Comparison of ENCODE assay signal across 26 cellular contexts in the genomic region with DNA sequence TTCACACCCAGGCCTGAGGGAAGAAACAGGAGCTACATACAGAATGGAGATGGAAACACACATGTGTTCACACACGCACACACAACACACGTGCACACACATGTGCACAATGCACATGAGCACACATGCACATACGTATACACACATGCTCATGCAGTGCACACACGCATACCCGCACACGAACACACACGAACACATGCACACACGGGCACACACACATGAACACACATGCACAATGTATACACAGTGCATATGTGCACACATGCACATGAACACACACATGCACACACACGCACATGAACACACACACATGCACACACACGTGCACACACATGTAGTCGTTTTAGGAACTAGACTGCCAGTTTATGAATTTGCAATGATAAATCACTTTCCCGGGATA. TPM values are rescaled to one million over a fixed set of nuclear protein-coding genes. Genes with fewer than 3 reads are reported as not detected.
DNase-seq lines count a peak whose midpoint lies in the region; ATAC-seq, FAIRE-seq and TF ChIP-seq lines count a peak whose summit lies in the region.
"Had no signal": no experiment of that assay in that cellular context is flagged by ENCODE, and none has a peak within 500 bp of the region (broad histone marks: within the 10 kb centered on the region; RNA-seq: fewer than 3 reads in every experiment).

No MANE protein-coding gene starts in this region.

- no peak overlapping the region for H3K14ac ChIP-seq in H9 (ENCODE audit: insufficient read depth, low read length)

- no peaks in the 10 kb centered on the region for H3K23me2 ChIP-seq in H9 (ENCODE audit: insufficient read length, low read depth, low read length, poor library complexity, severe bottlenecking)

- no peaks in the 10 kb centered on the region for H3K27me3 Mint-ChIP-seq in H9 (ENCODE audit: low read depth)
- no peaks in the 10 kb centered on the region for H3K27me3 Mint-ChIP-seq in stimulated activated naive B cell treated with anti-CD40 and anti-IgM and Interleukin-4, amounts not matched to agents 10 μg/mL and 1 μg/mL and 100 μg/mL, for 72 hours
- H3K27me3 Mint-ChIP-seq: activated CD4-positive, alpha-beta T cell treated with anti-CD3 and anti-CD28 coated beads, Interleukin-2, amount 10 ng/mL, durations not matched to agents 7 days and 5 days had no signal

- no peak overlapping the region for H2BK15ac ChIP-seq in H9 (ENCODE audit: low read depth, low read length)

- DNase-seq in H9 = no peak
- DNase-seq in adrenal gland = no peak
- DNase-seq in fibroblast of lung (ENCODE audit: low read depth in 2 of 2) = no peak
- no peak for DNase-seq in spleen
- DNase-seq in stimulated activated naive B cell treated with anti-CD40 and anti-IgM and Interleukin-4, amounts not matched to agents 10 μg/mL and 1 μg/mL and 100 μg/mL, for 72 hours = no peak
- no peak for DNase-seq in GM19239 (ENCODE audit: insufficient read length, low spot score)
- DNase-seq: activated CD4-positive, alpha-beta T cell treated with anti-CD3 and anti-CD28 coated beads, Interleukin-2, amount 10 ng/mL, durations not matched to agents 7 days and 5 days; activated naive CD4-positive, alpha-beta T cell; activated T-cell treated with anti-CD3 and anti-CD28 coated beads, Interleukin-2, amount 50 U/mL, for 48 hours; effector CD4-positive, alpha-beta T cell; left colon; NCI-H1092; NCI-H1694 treated with DMSO at 0.1 percent for 48 hours; NCI-H524 treated with DMSO at 0.1 percent for 48 hours; PC-9; stimulated activated naive CD8-positive, alpha-beta T cell treated with anti-CD3 and anti-CD28 coated beads, Interleukin-15, Interleukin-2, amounts not matched to agents 100 U/mL and 50 U/mL, for 24 hours had no signal

- H3T11ph ChIP-seq in H9 (ENCODE audit: low read length) = no peak overlapping the region

- WGBS in H9 (ENCODE audit: extremely low coverage, insufficient read length, low lambda C conversion rate) = no CpG with 5 or more reads among the region's 12 CpGs
- WGBS in adrenal gland, 4 donors = 77 to 95% (median 83%) methylated on average over 7 to 12 of the region's 12 CpGs
- WGBS in spleen, 5 donors = 89 to 94% (median 90%) methylated on average over 12 of the region's 12 CpGs

- H3K9me3 Mint-ChIP-seq in H9 = no peaks in the 10 kb centered on the region; a peak in 1 of 5 replicates
- peaks cover 0 to 3% of the 10 kb centered on the region in 2 donors for H3K9me3 Mint-ChIP-seq in stimulated activated naive B cell treated with anti-CD40 and anti-IgM and Interleukin-4, amounts not matched to agents 10 μg/mL and 1 μg/mL and 100 μg/mL, for 72 hours
- H3K9me3 Mint-ChIP-seq: activated CD4-positive, alpha-beta T cell treated with anti-CD3 and anti-CD28 coated beads, Interleukin-2, amount 10 ng/mL, durations not matched to agents 7 days and 5 days; brain; T-helper 2 cell treated with Interferon-gamma antibody and Interleukin-4, amounts not matched to agents 5 μg/mL and 100 μg/mL, for 36 hours had no signal

- no peak overlapping the region for H2AK5ac ChIP-seq in H9 (ENCODE audit: insufficient read length, low read length)

- no peak overlapping the region for H3K4me3 Mint-ChIP-seq in H9
- H3K4me3 Mint-ChIP-seq in stimulated activated naive B cell treated with anti-CD40 and anti-IgM and Interleukin-4, amounts not matched to agents 10 μg/mL and 1 μg/mL and 100 μg/mL, for 72 hours = no peak overlapping the region
- H3K4me3 Mint-ChIP-seq: activated CD4-positive, alpha-beta T cell treated with anti-CD3 and anti-CD28 coated beads, Interleukin-2, amount 10 ng/mL, durations not matched to agents 7 days and 5 days; brain; T-helper 2 cell treated with Interferon-gamma antibody and Interleukin-4, amounts not matched to agents 5 μg/mL and 100 μg/mL, for 36 hours had no signal

- H3K18ac ChIP-seq in H9 (ENCODE audit: insufficient read length, low read depth, low read length) = no peak overlapping the region

- no peak overlapping the region for H4K91ac ChIP-seq in H9 (ENCODE audit: insufficient read length, low read depth, low read length)

- no peak overlapping the region for H4K8ac ChIP-seq in H9 (replicated peaks; ENCODE audit: insufficient read length, low read depth, low read length)

- no peak for TF ChIP-seq CTCF in H9 (conservative IDR thresholded peaks at IDR 0.05)
- TF ChIP-seq CTCF in adrenal gland (IDR thresholded peaks at IDR 0.05) = no peak
- no peak for TF ChIP-seq CTCF in fibroblast of lung (conservative IDR thresholded peaks at IDR 0.05 in 1 of 2, IDR thresholded peaks at IDR 0.05 in 1 of 2; ENCODE audit: low read depth in 1 of 2, low read length in 2 of 2)
- TF ChIP-seq CTCF in spleen (IDR thresholded peaks at IDR 0.05 in 8 of 11, conservative IDR thresholded peaks at IDR 0.05 in 3 of 11) = no peak

- H3K9me3 ChIP-seq in H9 (ENCODE audit: control insufficient read depth, low read depth, low read length) (no peaks in the 10 kb centered on the region), adrenal gland (replicated peaks in 1 of 3) (no peaks in the 10 kb centered on the region), fibroblast of lung (ENCODE audit: control insufficient read depth, insufficient read depth, low read depth, low read length) (no peaks in the 10 kb centered on the region), spleen (no peaks in the 10 kb centered on the region)
- H3K9me3 ChIP-seq: BLaER1 treated with 17β-estradiol and CSF1 and Interleukin-3, amounts not matched to agents 10 nM and 100 nM; prostate gland had no signal

- H3K4me2 ChIP-seq in H9 (ENCODE audit: insufficient read depth, insufficient read length, low read length) (no peak overlapping the region), fibroblast of lung (ENCODE audit: extremely low read depth, insufficient read depth, low read length) (peak overlapping the region; percentile 48)
- H3K4me2 ChIP-seq: BLaER1 treated with 17β-estradiol and CSF1 and Interleukin-3, amounts not matched to agents 10 nM and 100 nM; PC-9 had no signal

- H2BK120ac ChIP-seq in H9 (ENCODE audit: low read depth, low read length, poor library complexity, severe bottlenecking) = no peak overlapping the region

- H4K20me1 ChIP-seq in H9 (ENCODE audit: control insufficient read depth, insufficient read depth, insufficient read length) (no peaks in the 10 kb centered on the region), fibroblast of lung (ENCODE audit: control insufficient read depth, extremely low read depth, insufficient read depth, low read length) (no peaks in the 10 kb centered on the region)

- peak overlapping the region; percentile 3 for H4K5ac ChIP-seq in H9 (ENCODE audit: insufficient read length, low read depth, low read length)

- TF ChIP-seq POLR2A in adrenal gland (IDR thresholded peaks at IDR 0.05) (no peak), spleen (IDR thresholded peaks at IDR 0.05) (no peak)

- no peak overlapping the region for H2BK20ac ChIP-seq in H9 (ENCODE audit: low read depth, low read length, poor library complexity, severe bottlenecking)

- H3K79me2 ChIP-seq in H9 (ENCODE audit: insufficient read depth, low read length) = no peaks in the 10 kb centered on the region
- H3K79me2 ChIP-seq in fibroblast of lung (ENCODE audit: control insufficient read depth, insufficient read depth, low read length) = no peaks in the 10 kb centered on the region

- no peak overlapping the region for H3K4ac ChIP-seq in H9 (ENCODE audit: low read depth, low read length)

- H3K27ac Mint-ChIP-seq in H9 = 0 out of 7 replicates have a peak overlapping the region, but pooled peaks of 1 of the 3 experiments have one; percentile 6
- H3K27ac Mint-ChIP-seq in stimulated activated naive B cell treated with anti-CD40 and anti-IgM and Interleukin-4, amounts not matched to agents 10 μg/mL and 1 μg/mL and 100 μg/mL, for 72 hours = no peak overlapping the region
- H3K27ac Mint-ChIP-seq: activated CD4-positive, alpha-beta T cell treated with anti-CD3 and anti-CD28 coated beads, Interleukin-2, amount 10 ng/mL, durations not matched to agents 7 days and 5 days; T-helper 2 cell treated with Interferon-gamma antibody and Interleukin-4, amounts not matched to agents 5 μg/mL and 100 μg/mL, for 36 hours had no signal

- H3K79me1 ChIP-seq in H9 (ENCODE audit: insufficient read depth, low read depth, low read length, poor library complexity, severe bottlenecking) = no peaks in the 10 kb centered on the region

- H3K36me3 ChIP-seq in adrenal gland (replicated peaks in 1 of 2) = peaks cover 0 to 14% of the 10 kb centered on the region in 2 donors
- H3K36me3 ChIP-seq in fibroblast of lung (ENCODE audit: control insufficient read depth, insufficient read depth, low read length) = peaks cover 4% of the 10 kb centered on the region
- peaks cover 0 to 98% (median 34%) of the 10 kb centered on the region in 6 donors for H3K36me3 ChIP-seq in spleen

- no peak for ATAC-seq in stimulated activated naive B cell treated with anti-CD40 and anti-IgM and Interleukin-4, amounts not matched to agents 10 μg/mL and 1 μg/mL and 100 μg/mL, for 72 hours (replicated peaks)
- ATAC-seq in activated CD4-positive, CD25-positive, alpha-beta regulatory T cell treated with anti-CD3 and anti-CD28 coated beads, Interleukin-2, amount 50 U/mL, for 24 hours = no peak
- ATAC-seq: Right ventricle myocardium inferior; stimulated activated naive CD8-positive, alpha-beta T cell treated with anti-CD3 and anti-CD28 coated beads, Interleukin-15, Interleukin-2, amounts not matched to agents 100 U/mL and 50 U/mL, for 24 hours had no signal

- intact Hi-C loops in adrenal gland (cut with DNase I) (no loop called here), spleen (cut with DNase I; ENCODE audit: low total_unique reads) (no loop called here)

- H3K4me3 ChIP-seq in adrenal gland = no peak overlapping the region
- H3K4me3 ChIP-seq in fibroblast of lung (replicated peaks in 1 of 4; ENCODE audit: control extremely low read depth in 1 of 4, insufficient read depth in 1 of 4, low read depth in 3 of 4, low read length in 4 of 4) = no peak overlapping the region
- H3K4me3 ChIP-seq in spleen = no peak overlapping the region
- H3K4me3 ChIP-seq: BLaER1 treated with 17β-estradiol and CSF1 and Interleukin-3, amounts not matched to agents 10 nM and 100 nM; PC-9; prostate gland had no signal

- H3K56ac ChIP-seq in H9 (ENCODE audit: insufficient read length, low read depth, low read length) = no peak overlapping the region

- FAIRE-seq in GM19239 (lab: Jason Lieb, UNC) = no peak
- FAIRE-seq: G401.6, GM18507 had no signal

- H3K27me3 ChIP-seq in H9 (ENCODE audit: insufficient read depth, low read length) (no peaks in the 10 kb centered on the region), adrenal gland (no peaks in the 10 kb centered on the region), fibroblast of lung (ENCODE audit: control insufficient read depth, insufficient read depth, low read length) (no peaks in the 10 kb centered on the region), spleen (replicated peaks in 1 of 7) (no peaks in the 10 kb centered on the region)
- H3K27me3 ChIP-seq: BLaER1 treated with 17β-estradiol and CSF1 and Interleukin-3, amounts not matched to agents 10 nM and 100 nM had no signal

- no peak overlapping the region for H2AFZ ChIP-seq in H9 (ENCODE audit: low read length)
- no peak overlapping the region for H2AFZ ChIP-seq in fibroblast of lung (ENCODE audit: low read length)
- H2AFZ ChIP-seq: PC-9 had no signal

- peaks cover 18 to 69% (median 34%) of the 10 kb centered on the region in 3 experiments for H3K36me3 Mint-ChIP-seq in H9 (ENCODE audit: insufficient read depth in 1 of 3, low read depth in 3 of 3)
- H3K36me3 Mint-ChIP-seq in stimulated activated naive B cell treated with anti-CD40 and anti-IgM and Interleukin-4, amounts not matched to agents 10 μg/mL and 1 μg/mL and 100 μg/mL, for 72 hours = peaks cover 53 to 70% of the 10 kb centered on the region in 2 donors

- no peaks in the 10 kb centered on the region for H3K4me1 Mint-ChIP-seq in H9
- H3K4me1 Mint-ChIP-seq in stimulated activated naive B cell treated with anti-CD40 and anti-IgM and Interleukin-4, amounts not matched to agents 10 μg/mL and 1 μg/mL and 100 μg/mL, for 72 hours = peaks cover 3 to 6% of the 10 kb centered on the region in 2 donors
- H3K4me1 Mint-ChIP-seq: activated CD4-positive, alpha-beta T cell treated with anti-CD3 and anti-CD28 coated beads, Interleukin-2, amount 10 ng/mL, durations not matched to agents 7 days and 5 days; brain had no signal

- no peak overlapping the region for H2BK12ac ChIP-seq in H9 (ENCODE audit: insufficient read length, low read depth, low read length)

- H2BK5ac ChIP-seq in H9 (ENCODE audit: insufficient read length, low read length) = no peak overlapping the region

- H3K23ac ChIP-seq in H9 (ENCODE audit: insufficient read length, low read depth, low read length) = no peak overlapping the region

- H3K4me1 ChIP-seq in H9 (ENCODE audit: insufficient read depth, low read length) = no peaks in the 10 kb centered on the region
- H3K4me1 ChIP-seq in adrenal gland (replicated peaks in 1 of 2) = peaks cover 21 to 25% of the 10 kb centered on the region in 2 donors
- peaks cover 13% of the 10 kb centered on the region for H3K4me1 ChIP-seq in fibroblast of lung (ENCODE audit: control insufficient read depth, extremely low read depth, insufficient read depth, low read length)
- H3K4me1 ChIP-seq in spleen = peaks cover 0 to 31% (median 11%) of the 10 kb centered on the region in 6 donors
- H3K4me1 ChIP-seq: BLaER1 treated with 17β-estradiol and CSF1 and Interleukin-3, amounts not matched to agents 10 nM and 100 nM; prostate gland had no signal

- H3K27ac ChIP-seq in H9 (ENCODE audit: insufficient read length, low read depth, low read length) (no peak overlapping the region), adrenal gland (peak overlapping the region; percentile 80 to 95 (median 92)), fibroblast of lung (ENCODE audit: insufficient read depth, low read length) (peak overlapping the region; percentile 73), spleen (peak overlapping the region in 6 of 8 donors; percentile 70 to 88 (median 77))
- H3K27ac ChIP-seq: BLaER1 treated with 17β-estradiol and CSF1 and Interleukin-3, amounts not matched to agents 10 nM and 100 nM; epithelial cell of prostate; HL-60; PC-9 had no signal

- H3K9ac ChIP-seq in H9 (ENCODE audit: extremely low read depth, insufficient read length, low read length) = no peak overlapping the region
- no peak overlapping the region for H3K9ac ChIP-seq in fibroblast of lung (ENCODE audit: insufficient read depth, low read length)
- H3K9ac ChIP-seq: BLaER1 treated with 17β-estradiol and CSF1 and Interleukin-3, amounts not matched to agents 10 nM and 100 nM had no signal

RNA-seq across cellular contexts. Expression of a gene that starts 49.3 kb away (rescaled TPM):
- 33.4 and 33.8 TPM in 2 replicates for total RNA-seq in H9 (2021)
- 10 to 100 TPM; 12.6 to 31.2 (median 17.7) TPM for total RNA-seq in adrenal gland
- 10 to 100 TPM; 11.9 to 22.6 (median 21.0) TPM for polyA plus RNA-seq in adrenal gland
- 53.7 and 73.8 TPM in 2 replicates for total RNA-seq in fibroblast of lung
- 54.1 and 60.1 TPM in 2 replicates for polyA plus RNA-seq in fibroblast of lung
- 37.3 and 39.1 TPM in 2 replicates for polyA plus RNA-seq in fibroblast of lung (2012)
- 8.6 and 15.3 TPM in 2 replicates for polyA minus RNA-seq in fibroblast of lung (ENCODE audit: low replicate concordance)
- 10 to 100 TPM; 19.2 to 33.4 (median 27.1) TPM for total RNA-seq in spleen
- polyA plus RNA-seq in spleen = 10 to 100 TPM in 1 of 3 donors, 1 to 10 TPM in 2; 7.7 to 10.1 (median 9.8) TPM
